ENCODE assay signal across 20 cellular contexts in the genomic region with DNA sequence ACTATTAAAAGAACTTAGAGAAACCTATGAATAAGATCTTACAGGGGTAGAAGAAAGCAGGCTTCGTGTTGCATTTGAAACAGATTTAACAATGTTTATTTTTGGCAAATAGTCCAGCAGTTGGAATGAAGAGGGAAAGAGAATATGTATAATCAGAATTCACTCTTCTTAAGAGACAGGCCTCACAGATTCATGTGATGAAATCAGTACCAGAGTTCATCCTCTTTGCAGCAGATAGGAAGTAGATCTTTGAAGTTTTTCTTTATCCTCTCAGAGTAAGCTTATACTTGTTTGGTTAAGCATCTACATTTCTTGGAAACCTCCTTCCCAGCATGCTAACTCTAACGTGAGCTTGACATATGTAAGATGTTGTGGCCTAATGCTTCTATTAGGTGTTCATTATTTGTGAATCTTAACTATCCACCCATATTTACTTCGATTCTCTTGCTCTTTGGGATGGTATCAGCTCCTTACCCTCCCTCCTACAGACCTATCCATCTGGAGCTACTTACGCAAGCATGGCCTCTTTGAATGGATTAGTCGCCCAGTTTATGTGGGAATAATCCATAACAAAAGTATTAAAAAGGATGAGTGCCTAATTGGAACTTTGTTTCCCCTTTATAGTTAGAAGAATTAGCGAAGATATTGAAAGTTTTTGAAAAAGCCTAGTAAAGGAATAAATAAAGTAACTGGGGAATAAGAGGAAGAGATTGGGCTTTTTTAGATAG.
"Had no signal": no experiment of that assay in that cellular context is flagged by ENCODE, and none has a peak within 500 bp of the region (broad histone marks: within the 10 kb centered on the region; RNA-seq: fewer than 3 reads in every experiment).

No MANE protein-coding gene starts in this region.

- DNase-seq: activated B cell treated with CpG ODN at 0.5 μM for 24 hours; activated CD4-positive, alpha-beta memory T cell treated with anti-CD3 and anti-CD28 coated beads for 36 hours; activated CD4-positive, alpha-beta T cell treated with anti-CD3 and anti-CD28 coated beads for 4 hours; activated naive CD4-positive, alpha-beta T cell treated with Interleukin-2 at 50 U/mL for 16 hours; activated naive CD8-positive, alpha-beta T cell treated with anti-CD3 and anti-CD28 coated beads, Interleukin-2, amount 10 ng/mL, durations not matched to agents 7 days and 5 days; activated T-cell treated with anti-CD3 and anti-CD28 coated beads for 4 hours; body of pancreas; central memory CD4-positive, alpha-beta T cell; erythroblast; heart right ventricle; immature natural killer cell; left ventricle myocardium superior; natural killer cell; pancreas; right lobe of liver; stimulated activated naive CD4-positive, alpha-beta T cell had no signal

- H3K9me3 Mint-ChIP-seq: activated naive CD8-positive, alpha-beta T cell treated with anti-CD3 and anti-CD28 coated beads, Interleukin-2, amount 10 ng/mL, durations not matched to agents 7 days and 5 days; immature natural killer cell; natural killer cell had no signal

- H3K27ac Mint-ChIP-seq: activated B cell treated with CpG ODN at 0.5 μM for 24 hours; activated CD4-positive, alpha-beta memory T cell treated with anti-CD3 and anti-CD28 coated beads for 36 hours; activated naive CD8-positive, alpha-beta T cell treated with anti-CD3 and anti-CD28 coated beads, Interleukin-2, amount 10 ng/mL, durations not matched to agents 7 days and 5 days; activated T-helper 2 cell treated with anti-CD3 and anti-CD28 coated beads, Interferon-gamma antibody, Interleukin-2, Interleukin-4, amounts not matched to agents 10 μg/mL and 5 μg/mL and 100 μg/mL, durations not matched to agents 14 hours and 24 hours and 36 hours; T-helper 2 cell treated with Interferon-gamma antibody and Interleukin-4, amounts not matched to agents 5 μg/mL and 100 μg/mL, for 36 hours had no signal

- H3K4me1 Mint-ChIP-seq: immature natural killer cell had no signal

- H3K4me3 ChIP-seq: body of pancreas, coronary artery, heart right ventricle, pancreas, right lobe of liver had no signal

- H3K36me3 ChIP-seq: neutrophil, pancreas, right lobe of liver had no signal

- H3K27me3 Mint-ChIP-seq: activated B cell treated with CpG ODN at 0.5 μM for 24 hours; activated CD4-positive, alpha-beta memory T cell treated with anti-CD3 and anti-CD28 coated beads for 36 hours; activated naive CD8-positive, alpha-beta T cell treated with anti-CD3 and anti-CD28 coated beads, Interleukin-2, amount 10 ng/mL, durations not matched to agents 7 days and 5 days had no signal

- H3K4me1 ChIP-seq: body of pancreas, heart right ventricle had no signal

- H3K4me3 Mint-ChIP-seq: activated B cell treated with CpG ODN at 0.5 μM for 24 hours; activated CD4-positive, alpha-beta memory T cell treated with anti-CD3 and anti-CD28 coated beads for 36 hours; activated naive CD8-positive, alpha-beta T cell treated with anti-CD3 and anti-CD28 coated beads, Interleukin-2, amount 10 ng/mL, durations not matched to agents 7 days and 5 days; immature natural killer cell; natural killer cell; T-helper 2 cell treated with Interferon-gamma antibody and Interleukin-4, amounts not matched to agents 5 μg/mL and 100 μg/mL, for 36 hours had no signal

- H3K9me3 ChIP-seq: body of pancreas, neutrophil, pancreas, right lobe of liver had no signal

- H3K27ac ChIP-seq: body of pancreas, coronary artery, heart right ventricle, neutrophil, pancreas, right lobe of liver had no signal

- ATAC-seq: body of pancreas, heart right ventricle, left ventricle myocardium superior, natural killer cell, pancreas had no signal

- H3K27me3 ChIP-seq: body of pancreas, heart right ventricle, neutrophil, pancreas, right lobe of liver had no signal
